ENCODE assay signal across 25 cellular contexts in genomic region chr6:112485140-112485539, GRCh38.
"Had no signal": no experiment of that assay in that cellular context is flagged by ENCODE, and none has a peak within 500 bp of the region (broad histone marks: within the 10 kb centered on the region; RNA-seq: fewer than 3 reads in every experiment).

No MANE protein-coding gene starts in this region.

- H3K36me3 ChIP-seq: adrenal gland, heart right ventricle, neutrophil, pancreas, prostate gland, tibial artery, upper lobe of right lung had no signal

- H3K27ac ChIP-seq: adrenal gland, body of pancreas, neutrophil, pancreas, prostate gland, skin epidermis, tibial artery, upper lobe of right lung had no signal

- DNase-seq: activated CD4-positive, alpha-beta T cell treated with anti-CD3 and anti-CD28 coated beads for 36 hours; activated CD4-positive, alpha-beta T cell treated with anti-CD3 and anti-CD28 coated beads, Interleukin-2, amount 50 U/mL, for 48 hours; activated CD4-positive, CD25-positive, alpha-beta regulatory T cell; activated CD8-positive, alpha-beta memory T cell treated with anti-CD3 and anti-CD28 coated beads for 24 hours; activated effector memory CD4-positive, alpha-beta T cell treated with Interleukin-2 at 50 U/mL for 16 hours; activated naive CD4-positive, alpha-beta T cell treated with Interleukin-2 at 50 U/mL for 16 hours; adrenal gland; aorta; body of pancreas; cortex of kidney; effector memory CD8-positive, alpha-beta T cell; foreskin melanocyte; heart right ventricle; natural killer cell; pancreas; retina; stimulated activated CD4-positive, alpha-beta T cell treated with anti-CD3 and anti-CD28 coated beads, Interleukin-12 subunit alpha, Interleukin-12 subunit beta, amount 100 ng/mL, for 4 hours; stimulated activated CD4-positive, alpha-beta T cell treated with anti-CD3 and anti-CD28 coated beads, Interleukin-4, amount 100 ng/mL, for 1 hour; stimulated activated naive CD8-positive, alpha-beta T cell treated with anti-CD3 and anti-CD28 coated beads, Interleukin-15, amount 100 ng/mL, for 72 hours; T-helper 1 cell; tibial artery; upper lobe of right lung had no signal

- H3K9me3 ChIP-seq: adrenal gland, body of pancreas, heart right ventricle, neutrophil, pancreas, prostate gland, tibial artery, upper lobe of right lung had no signal

- H3K4me3 ChIP-seq: adrenal gland, body of pancreas, heart right ventricle, pancreas, prostate gland, skin epidermis, tibial artery, upper lobe of right lung had no signal

- H3K4me1 ChIP-seq: adrenal gland, body of pancreas, pancreas, prostate gland had no signal

- H3K27me3 ChIP-seq: adrenal gland, body of pancreas, heart right ventricle, neutrophil, pancreas, tibial artery, upper lobe of right lung had no signal
